ENCODE assay signal across 30 cellular contexts in genomic region chr13:78999494-78999893, GRCh38.
"Had no signal": no experiment of that assay in that cellular context is flagged by ENCODE, and none has a peak within 500 bp of the region (broad histone marks: within the 10 kb centered on the region; RNA-seq: fewer than 3 reads in every experiment).

No MANE protein-coding gene starts in this region.

- DNase-seq: Karpas-422, Kasumi-1, MG63, MM.1S, NCI-H1048, NCI-H1092, NCI-H1092 treated with DMSO at 0.1 percent for 48 hours, NCI-H1105, NCI-H1105 treated with DMSO at 0.1 percent for 48 hours, NCI-H1417 treated with DMSO at 0.1 percent for 48 hours, NCI-H1436, NCI-H1436 treated with DMSO at 0.1 percent for 48 hours, NCI-H146, NCI-H1694, NCI-H1694 treated with DMSO at 0.1 percent for 48 hours, NCI-H187, NCI-H187 treated with DMSO at 0.1 percent for 48 hours, NCI-H2029, NCI-H2029 treated with DMSO at 0.1 percent for 48 hours, NCI-H2081, NCI-H2081 treated with DMSO at 0.1 percent for 48 hours, NCI-H2107, NCI-H2171, NCI-H2227 treated with DMSO at 0.1 percent for 48 hours, NCI-H226, NCI-H345, NCI-H446, NCI-H446 treated with DMSO at 0.1 percent for 48 hours, NCI-H510A, NCI-H510A treated with DMSO at 0.1 percent for 48 hours had no signal

- H3K9me3 ChIP-seq: MG63 had no signal

- H3K4me3 ChIP-seq: MG63 had no signal

- H3K27me3 ChIP-seq: MG63 had no signal

- H3K36me3 ChIP-seq: MG63 had no signal
